In genomic region chr14:29144598-29144997, GRCh38 we compare ENCODE assay signal across 17 cellular contexts.
A peak's percentile ranks its signal among the peaks of the same experiment; 100 is the strongest.
DNase-seq lines count a peak whose midpoint lies in the region; ATAC-seq, FAIRE-seq and TF ChIP-seq lines count a peak whose summit lies in the region.
"Had no signal": no experiment of that assay in that cellular context is flagged by ENCODE, and none has a peak within 500 bp of the region (broad histone marks: within the 10 kb centered on the region; RNA-seq: fewer than 3 reads in every experiment).

No MANE protein-coding gene starts in this region.

- WGBS in endodermal cell (ENCODE audit: insufficient coverage in 1 of 2, insufficient read length in 1 of 2), 2 experiments, result 80 to 87% methylated on average over 1 to 2 of the region's 2 CpGs

- no peaks in the 10 kb centered on the region for H3K27me3 Mint-ChIP-seq in endodermal cell (ENCODE audit: insufficient read depth)
- H3K27me3 Mint-ChIP-seq: activated CD4-positive, alpha-beta T cell treated with anti-CD3 and anti-CD28 coated beads, Interleukin-2, amount 10 ng/mL, durations not matched to agents 24 days and 14 days had no signal

- H3K9me3 ChIP-seq in endodermal cell (ENCODE audit: control insufficient read depth, low read length), result no peaks in the 10 kb centered on the region

- H3K4me3 Mint-ChIP-seq in endodermal cell, result no peak overlapping the region
- H3K4me3 Mint-ChIP-seq: activated CD4-positive, alpha-beta T cell treated with anti-CD3 and anti-CD28 coated beads, Interleukin-2, amount 10 ng/mL, durations not matched to agents 24 days and 14 days; activated T-cell treated with anti-CD3 and anti-CD28 coated beads, Interleukin-2, amount 50 U/mL, for 4 hours had no signal

- peak; percentile 98 for DNase-seq in EH (ENCODE audit: low read depth)
- DNase-seq in RCC 7860 (ENCODE audit: low spot score), result peak; percentile 4
- peak; percentile 16 for DNase-seq in epithelial cell of esophagus (ENCODE audit: low read depth)
- DNase-seq in sciatic nerve (ENCODE audit: low spot score), result no peak
- DNase-seq in middle frontal gyrus (ENCODE audit: extremely low spot score, low spot score), result no peak
- DNase-seq in endodermal cell, result no peak
- no peak for DNase-seq in stimulated activated CD4-positive, alpha-beta T cell treated with anti-CD3 and anti-CD28 coated beads, Interleukin-2, amount 100 ng/mL, for 24 hours
- DNase-seq: activated CD4-positive, alpha-beta T cell treated with anti-CD3 and anti-CD28 coated beads, Interleukin-2, amount 10 ng/mL, durations not matched to agents 24 days and 14 days; activated T-cell treated with anti-CD3 and anti-CD28 coated beads, Interleukin-2, amount 50 U/mL, for 4 hours; DND-41; NCI-H2029; SHP77; T-helper 9 cell had no signal

- H3K4me1 Mint-ChIP-seq in endodermal cell, result no peaks in the 10 kb centered on the region
- H3K4me1 Mint-ChIP-seq: activated CD4-positive, alpha-beta T cell treated with anti-CD3 and anti-CD28 coated beads, Interleukin-2, amount 10 ng/mL, durations not matched to agents 24 days and 14 days had no signal

- no peak for TF ChIP-seq CTCF in epithelial cell of esophagus (IDR thresholded peaks at IDR 0.05; ENCODE audit: insufficient read depth, low read depth, low read length, missing control alignments)
- TF ChIP-seq CTCF in endodermal cell (conservative IDR thresholded peaks at IDR 0.05), result no peak

- ATAC-seq in sciatic nerve, result peak; percentile 77
- no peak for ATAC-seq in GM19035 (IDR thresholded peaks at IDR 0.05; ENCODE audit: unreplicated experiment)
- ATAC-seq: activated T-cell treated with anti-CD3 and anti-CD28 coated beads, Interleukin-2, amount 50 U/mL, for 4 hours had no signal

- H3K27ac ChIP-seq in endodermal cell (ENCODE audit: low read depth, low read length), result no peak overlapping the region
- H3K27ac ChIP-seq: HL-60 had no signal

- no peak overlapping the region for H3K9ac ChIP-seq in endodermal cell (ENCODE audit: extremely low read depth, low read length, poor library complexity, severe bottlenecking)

- no peaks in the 10 kb centered on the region for H3K4me1 ChIP-seq in endodermal cell (ENCODE audit: control insufficient read depth, insufficient read depth, low read length)

- H3K4me3 ChIP-seq in epithelial cell of esophagus (ENCODE audit: low read length) (no peak overlapping the region), endodermal cell (ENCODE audit: low read length) (no peak overlapping the region)

- H3K27ac Mint-ChIP-seq in endodermal cell, result no peak overlapping the region
- H3K27ac Mint-ChIP-seq: activated CD4-positive, alpha-beta T cell treated with anti-CD3 and anti-CD28 coated beads, Interleukin-2, amount 10 ng/mL, durations not matched to agents 24 days and 14 days had no signal

- no peaks in the 10 kb centered on the region for H3K36me3 Mint-ChIP-seq in endodermal cell (ENCODE audit: low read depth)

- H3K36me3 ChIP-seq in endodermal cell (ENCODE audit: control insufficient read depth, insufficient read depth, low read length), result no peaks in the 10 kb centered on the region

- no peaks in the 10 kb centered on the region for H3K9me3 Mint-ChIP-seq in endodermal cell

- intact Hi-C loops in sciatic nerve (cut with DNase I), result no loop called here

- no peak for FAIRE-seq in RCC 7860 (lab: Jason Lieb, UNC)
- FAIRE-seq: GM12892, keratinocyte had no signal

- no peaks in the 10 kb centered on the region for H3K27me3 ChIP-seq in endodermal cell (ENCODE audit: control insufficient read depth, insufficient read depth, low read length, poor library complexity, severe bottlenecking)

Comparison
In these comparisons a context has a peak if more than half of its experiments do, and no peak if none do; other contexts are left out.
1. DNase-seq: peak in EH (single experiment), RCC 7860 (single experiment) and epithelial cell of esophagus (single experiment); none in sciatic nerve (single experiment), middle frontal gyrus (single experiment), endodermal cell (single experiment) and stimulated activated CD4-positive, alpha-beta T cell treated with anti-CD3 and anti-CD28 coated beads, Interleukin-2, amount 100 ng/mL, for 24 hours (0 of 2).